1 cellular context compared by ENCODE assay signal in the genomic region with DNA sequence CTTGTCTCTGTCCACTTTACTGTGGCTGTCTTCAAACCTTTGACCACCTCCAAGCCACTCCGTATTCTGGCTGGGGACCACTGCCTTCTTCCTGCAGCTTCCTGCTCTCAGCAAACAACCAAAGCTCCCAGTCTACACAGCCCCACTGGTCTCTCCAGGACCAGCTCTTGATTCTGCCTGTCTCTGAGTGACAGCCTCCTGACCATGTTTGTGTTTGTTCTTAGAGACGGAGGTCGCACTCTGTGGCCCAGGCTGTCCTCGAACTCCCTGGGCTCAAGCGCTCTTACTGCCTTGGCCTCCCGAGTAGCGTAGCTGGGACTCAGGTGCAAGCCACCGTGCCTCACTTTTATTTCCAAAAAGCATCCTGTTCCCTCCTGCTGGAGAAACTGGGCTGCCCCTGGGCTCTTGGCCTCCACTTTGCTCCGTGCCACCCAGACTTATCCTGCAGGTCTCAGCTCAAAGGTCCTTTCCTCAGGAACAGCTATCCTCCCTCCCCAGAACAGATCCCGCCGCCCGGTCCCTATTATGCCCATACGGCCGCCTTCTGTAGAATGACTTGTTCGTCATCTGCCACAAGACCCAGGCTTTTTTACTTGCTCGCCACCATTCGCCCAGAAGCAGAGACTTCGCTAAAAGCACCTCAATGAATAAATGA.
A peak's percentile ranks its signal among the peaks of the same experiment; 100 is the strongest.
TF ChIP-seq lines count a peak whose summit lies in the region.

No MANE protein-coding gene starts in this region.

TF ChIP-seq in A549, 52 proteins besides CTCF, POLR2A, EP300 and RAD21 (continued from another document):
- TF ChIP-seq TFCP2L1 (CRISPR knock-in tag; IDR thresholded peaks at IDR 0.05) (0 out of 2 replicates have a peak, but pooled peaks have one; percentile 59), BHLHE40 (IDR thresholded peaks at IDR 0.05; ENCODE audit: low read depth, low read length) (no peak), RNF2 (IDR thresholded peaks at IDR 0.05; ENCODE audit: borderline replicate concordance, low read depth) (no peak), CBX8 (IDR thresholded peaks at IDR 0.05) (no peak), JUNB (IDR thresholded peaks at IDR 0.05) (no peak), EHF (CRISPR knock-in tag; IDR thresholded peaks at IDR 0.05) (no peak), ZNF302 (CRISPR knock-in tag; IDR thresholded peaks at IDR 0.05) (no peak)
